In genomic region chr1:2228684-2229031, GRCh38 we compare ENCODE assay signal across 1 cellular context.
TF ChIP-seq lines count a peak whose summit lies in the region.

No MANE protein-coding gene starts in this region.

TF ChIP-seq in H1, 55 proteins besides CTCF, POLR2A, EP300 and RAD21 (continued from another document):
- TF ChIP-seq CHD7 (IDR thresholded peaks at IDR 0.05; ENCODE audit: insufficient replicate concordance, low read length) (no peak), CBX5 (IDR thresholded peaks at IDR 0.05; ENCODE audit: low read depth, low read length) (no peak), USF2 (IDR thresholded peaks at IDR 0.05; ENCODE audit: low read length) (no peak), TCF12 (IDR thresholded peaks at IDR 0.05; ENCODE audit: low read depth, low read length) (no peak), JUN (IDR thresholded peaks at IDR 0.05; ENCODE audit: low read depth, low read length) (no peak), CEBPB (IDR thresholded peaks at IDR 0.05; ENCODE audit: low read depth, low read length) (no peak), MAFK (IDR thresholded peaks at IDR 0.05; ENCODE audit: low read depth, low read length) (no peak), EZH2 (IDR thresholded peaks at IDR 0.05; ENCODE audit: low read depth, low read length, severe bottlenecking) (no peak), SAP30 (IDR thresholded peaks at IDR 0.05; ENCODE audit: insufficient read depth, insufficient replicate concordance, low read length) (no peak), SIX5 (IDR thresholded peaks at IDR 0.05; ENCODE audit: low read depth, low read length) (no peak)
